ENCODE assay signal across 9 cellular contexts in the genomic region with DNA sequence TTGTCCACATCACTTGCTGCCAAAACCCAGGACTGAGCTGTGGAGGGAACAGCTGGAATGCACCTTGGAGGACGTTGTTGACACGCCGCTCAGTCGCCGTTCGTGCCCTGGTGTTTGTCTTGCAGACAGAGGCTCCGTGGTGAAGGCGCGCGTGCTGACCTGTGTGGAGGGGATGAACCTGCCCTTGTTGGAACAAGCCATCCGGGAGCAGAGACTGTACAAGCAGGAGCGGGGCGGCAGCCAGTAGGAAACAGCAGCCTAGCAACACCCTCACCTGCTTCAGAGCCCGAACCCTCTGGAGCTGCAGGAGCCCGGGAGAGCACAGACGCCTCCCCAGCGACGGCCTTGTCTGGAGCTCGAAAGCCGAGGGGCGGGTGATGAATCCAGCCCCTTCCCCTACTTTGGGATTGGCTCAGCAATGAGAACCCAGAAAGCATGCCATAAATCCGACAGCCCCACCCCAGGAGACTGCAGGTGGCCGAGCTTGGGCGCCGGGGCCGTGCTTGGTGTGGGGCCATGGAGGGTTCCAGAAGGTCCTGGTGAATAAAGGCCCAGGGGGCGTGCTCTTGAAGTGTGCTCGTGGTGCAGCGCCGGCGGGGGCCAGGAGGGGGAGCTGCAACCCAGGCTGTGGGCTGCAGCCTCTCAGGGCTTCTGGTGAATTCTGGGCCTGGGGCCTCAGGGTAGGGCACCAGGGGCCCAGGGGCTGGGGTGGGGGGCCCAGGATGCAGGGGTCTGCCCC. TPM values are rescaled to one million over a fixed set of nuclear protein-coding genes. Genes with fewer than 3 reads are reported as not detected.
DNase-seq lines count a peak whose midpoint lies in the region; ATAC-seq, FAIRE-seq and TF ChIP-seq lines count a peak whose summit lies in the region.
"Had no signal": no experiment of that assay in that cellular context is flagged by ENCODE, and none has a peak within 500 bp of the region (broad histone marks: within the 10 kb centered on the region; RNA-seq: fewer than 3 reads in every experiment).

No MANE protein-coding gene starts in this region.

- no peak overlapping the region for H4K91ac ChIP-seq in mesenchymal stem cell (ENCODE audit: low read length)

- H3K79me1 ChIP-seq in mesenchymal stem cell (replicated peaks; ENCODE audit: low read length, poor library complexity, severe bottlenecking): peaks cover 2% of the 10 kb centered on the region

- ATAC-seq in activated CD4-positive, CD25-positive, alpha-beta regulatory T cell treated with anti-CD3 and anti-CD28 coated beads, Interleukin-2, amount 50 U/mL, for 24 hours: peak; percentile 59 to 70
- no peak for ATAC-seq in HG03342 (IDR thresholded peaks at IDR 0.05; ENCODE audit: unreplicated experiment)

- no peaks in the 10 kb centered on the region for H3K27me3 ChIP-seq in KMS-11 (ENCODE audit: insufficient read depth, low read depth)
- no peaks in the 10 kb centered on the region for H3K27me3 ChIP-seq in mesenchymal stem cell (ENCODE audit: control insufficient read depth in 1 of 2, insufficient read depth in 1 of 2, low read length in 2 of 2)

- 76% methylated on average over 31 of the region's 31 CpGs for WGBS in mesenchymal stem cell

- no peak overlapping the region for H2BK120ac ChIP-seq in mesenchymal stem cell (ENCODE audit: low read depth, low read length)

- TF ChIP-seq CTCF in D721Med (IDR thresholded peaks at IDR 0.05; ENCODE audit: insufficient read depth, missing control alignments): peak; percentile 73
- TF ChIP-seq CTCF in KMS-11 (conservative IDR thresholded peaks at IDR 0.05; ENCODE audit: low read depth, low read length): peak; percentile 89

- H3K23ac ChIP-seq in mesenchymal stem cell (ENCODE audit: low read length in 2 of 2): no peak overlapping the region

- H3K36me3 ChIP-seq in KMS-11 (ENCODE audit: insufficient read depth): no peaks in the 10 kb centered on the region
- peaks cover 5 to 48% of the 10 kb centered on the region in 2 experiments for H3K36me3 ChIP-seq in mesenchymal stem cell (ENCODE audit: control insufficient read depth in 1 of 2, insufficient read depth in 2 of 2, low read depth in 1 of 2, low read length in 2 of 2)

- H2AFZ ChIP-seq in KMS-11 (ENCODE audit: low read depth) (peak overlapping the region; percentile 41; the same call in 1 of the 2 replicates), mesenchymal stem cell (ENCODE audit: low read depth, low read length) (no peak overlapping the region)

- H2BK12ac ChIP-seq in mesenchymal stem cell (ENCODE audit: low read length in 2 of 2): no peak overlapping the region

- H3K4me2 ChIP-seq in KMS-11: no peak overlapping the region; the same call in 1 of the 2 replicates
- no peak overlapping the region for H3K4me2 ChIP-seq in mesenchymal stem cell (ENCODE audit: low read length, poor library complexity, severe bottlenecking)

- no peak overlapping the region for H3K18ac ChIP-seq in mesenchymal stem cell (ENCODE audit: low read depth in 1 of 2, low read length in 2 of 2)

- H2AK5ac ChIP-seq in mesenchymal stem cell (ENCODE audit: low read length, severe bottlenecking): no peak overlapping the region

- H2BK15ac ChIP-seq in mesenchymal stem cell (ENCODE audit: low read depth, poor library complexity, severe bottlenecking): no peak overlapping the region

- H2BK5ac ChIP-seq in mesenchymal stem cell (ENCODE audit: low read depth, low read length, poor library complexity, severe bottlenecking): no peak overlapping the region

- peak; percentile 98 for DNase-seq in D721Med (ENCODE audit: insufficient read length, low spot score)
- DNase-seq in cerebellar cortex (ENCODE audit: low spot score): peak; percentile 33
- DNase-seq in mesenchymal stem cell: peak; percentile 34
- peak; percentile 41 for DNase-seq in stimulated activated naive CD4-positive, alpha-beta T cell treated with Interleukin-2 at 50 U/mL for 16 hours (lab: John Stamatoyannopoulos, UW)
- no peak for DNase-seq in cortex of kidney (lab: John Stamatoyannopoulos, UW)

- H3K9me3 ChIP-seq in mesenchymal stem cell (ENCODE audit: control insufficient read depth, low read length): no peaks in the 10 kb centered on the region

- H3K79me2 ChIP-seq in KMS-11 (ENCODE audit: insufficient read depth, low read depth): no peaks in the 10 kb centered on the region

- H3K14ac ChIP-seq in mesenchymal stem cell (ENCODE audit: low read length in 2 of 2): no peak overlapping the region

- H3K27ac ChIP-seq in KMS-11 (no peak overlapping the region), mesenchymal stem cell (ENCODE audit: low read length, poor library complexity, severe bottlenecking) (no peak overlapping the region)
- H3K27ac ChIP-seq: SK-N-MC had no signal

- no peaks in the 10 kb centered on the region for H4K20me1 ChIP-seq in KMS-11 (ENCODE audit: insufficient read depth)

- no peak overlapping the region for H3K4ac ChIP-seq in mesenchymal stem cell (ENCODE audit: low read depth in 1 of 2, low read length in 2 of 2)

- H3K4me1 ChIP-seq in KMS-11 (ENCODE audit: low read depth, poor library complexity, severe bottlenecking) (peaks cover 7% of the 10 kb centered on the region), mesenchymal stem cell (ENCODE audit: control insufficient read depth, insufficient read depth, low read depth, low read length) (peaks cover 17% of the 10 kb centered on the region)

- no peak overlapping the region for H4K8ac ChIP-seq in mesenchymal stem cell (ENCODE audit: low read length)

- H3K4me3 ChIP-seq in KMS-11 (IDR thresholded peaks at IDR 0.05; ENCODE audit: insufficient read depth, low read depth, low read length) (no peak overlapping the region), mesenchymal stem cell (ENCODE audit: insufficient read depth in 1 of 2, low read depth in 1 of 2, low read length in 2 of 2) (no peak overlapping the region)
- H3K4me3 ChIP-seq: SK-N-MC had no signal

- no peak overlapping the region for H3K9ac ChIP-seq in KMS-11
- no peak overlapping the region for H3K9ac ChIP-seq in mesenchymal stem cell (ENCODE audit: low read length)

- FAIRE-seq in D721Med (lab: Jason Lieb, UNC): no peak

RNA-seq across cellular contexts. Expression of a gene that starts 0.5 kb away (rescaled TPM):
- 3.5 TPM for polyA plus RNA-seq in mesenchymal stem cell (2013, experiment 1 of 2)
- 3.1 TPM for polyA plus RNA-seq in mesenchymal stem cell (2013, experiment 2 of 2)

RNA-seq across cellular contexts. Expression of a gene that starts 21.1 kb away (rescaled TPM):
- 21.3 TPM for polyA plus RNA-seq in mesenchymal stem cell (2013, experiment 1 of 2)
- polyA plus RNA-seq in mesenchymal stem cell (2013, experiment 2 of 2): 20.5 TPM

RNA-seq across cellular contexts. Expression of a gene that starts 21.2 kb away (rescaled TPM):
- polyA plus RNA-seq in mesenchymal stem cell (2013, experiment 1 of 2): 14.7 TPM
- 14.0 TPM for polyA plus RNA-seq in mesenchymal stem cell (2013, experiment 2 of 2)

RNA-seq across cellular contexts. Expression of a gene that starts 26.9 kb away (rescaled TPM):
- polyA plus RNA-seq in mesenchymal stem cell (2013, experiment 1 of 2): not detected
- not detected for polyA plus RNA-seq in mesenchymal stem cell (2013, experiment 2 of 2)

RNA-seq across cellular contexts. Expression of a gene that starts 59.3 kb away (rescaled TPM):
- polyA plus RNA-seq in mesenchymal stem cell (2013, experiment 1 of 2): 1.8 TPM
- 1.6 TPM for polyA plus RNA-seq in mesenchymal stem cell (2013, experiment 2 of 2)
